In the genomic region with DNA sequence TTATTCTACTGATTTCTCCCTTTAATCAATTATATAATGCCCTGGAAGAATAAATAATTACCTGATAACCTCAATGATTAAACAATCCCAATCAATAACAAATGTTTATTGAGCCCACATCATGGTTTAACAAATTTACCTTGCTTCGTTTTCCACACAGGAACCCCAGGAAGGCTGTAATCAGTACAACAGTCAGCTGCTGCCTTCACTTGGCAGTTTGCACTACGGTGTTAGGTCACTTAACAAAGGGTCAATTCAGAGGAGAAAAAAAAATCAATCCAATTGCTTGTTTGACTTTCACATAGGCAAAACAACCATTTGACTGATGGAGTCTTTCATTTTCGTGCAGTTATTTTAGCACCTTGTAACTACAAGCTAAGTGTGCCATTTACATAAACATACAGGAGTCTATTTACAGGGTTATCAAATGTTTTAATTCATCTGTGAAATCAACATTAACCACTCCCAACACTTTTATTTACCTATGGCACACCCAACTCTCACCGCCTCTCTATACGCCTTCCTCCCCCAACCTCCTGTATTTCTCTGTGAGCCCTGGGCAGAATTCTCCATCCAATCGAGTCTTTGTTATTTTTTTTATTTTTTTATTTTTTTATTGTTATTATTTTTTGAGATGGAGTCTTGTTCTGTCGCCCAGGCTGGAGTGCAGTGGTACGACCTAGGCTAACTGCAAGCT, we compare ENCODE assay signal across 1 cellular context.
TF ChIP-seq lines count a peak whose summit lies in the region.

No MANE protein-coding gene starts in this region.

TF ChIP-seq in SK-N-SH, 30 proteins besides CTCF, POLR2A, EP300 and RAD21 (continued from another document):
- TF ChIP-seq, protein P1, sequence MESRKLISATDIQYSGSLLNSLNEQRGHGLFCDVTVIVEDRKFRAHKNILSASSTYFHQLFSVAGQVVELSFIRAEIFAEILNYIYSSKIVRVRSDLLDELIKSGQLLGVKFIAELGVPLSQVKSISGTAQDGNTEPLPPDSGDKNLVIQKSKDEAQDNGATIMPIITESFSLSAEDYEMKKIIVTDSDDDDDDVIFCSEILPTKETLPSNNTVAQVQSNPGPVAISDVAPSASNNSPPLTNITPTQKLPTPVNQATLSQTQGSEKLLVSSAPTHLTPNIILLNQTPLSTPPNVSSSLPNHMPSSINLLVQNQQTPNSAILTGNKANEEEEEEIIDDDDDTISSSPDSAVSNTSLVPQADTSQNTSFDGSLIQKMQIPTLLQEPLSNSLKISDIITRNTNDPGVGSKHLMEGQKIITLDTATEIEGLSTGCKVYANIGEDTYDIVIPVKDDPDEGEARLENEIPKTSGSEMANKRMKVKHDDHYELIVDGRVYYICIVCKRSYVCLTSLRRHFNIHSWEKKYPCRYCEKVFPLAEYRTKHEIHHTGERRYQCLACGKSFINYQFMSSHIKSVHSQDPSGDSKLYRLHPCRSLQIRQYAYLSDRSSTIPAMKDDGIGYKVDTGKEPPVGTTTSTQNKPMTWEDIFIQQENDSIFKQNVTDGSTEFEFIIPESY (IDR thresholded peaks at IDR 0.05; ENCODE audit: borderline replicate concordance, low read depth), result no peak
- TF ChIP-seq NRF1 (IDR thresholded peaks at IDR 0.05; ENCODE audit: low read depth, low read length) (no peak), MEF2A (IDR thresholded peaks at IDR 0.05; ENCODE audit: borderline replicate concordance, low read depth) (no peak), RXRA (IDR thresholded peaks at IDR 0.05; ENCODE audit: borderline replicate concordance, low read depth) (no peak)
- TF ChIP-seq, protein P2, sequence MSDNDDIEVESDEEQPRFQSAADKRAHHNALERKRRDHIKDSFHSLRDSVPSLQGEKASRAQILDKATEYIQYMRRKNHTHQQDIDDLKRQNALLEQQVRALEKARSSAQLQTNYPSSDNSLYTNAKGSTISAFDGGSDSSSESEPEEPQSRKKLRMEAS (IDR thresholded peaks at IDR 0.05; ENCODE audit: low read depth), result no peak
- TF ChIP-seq, protein P3, sequence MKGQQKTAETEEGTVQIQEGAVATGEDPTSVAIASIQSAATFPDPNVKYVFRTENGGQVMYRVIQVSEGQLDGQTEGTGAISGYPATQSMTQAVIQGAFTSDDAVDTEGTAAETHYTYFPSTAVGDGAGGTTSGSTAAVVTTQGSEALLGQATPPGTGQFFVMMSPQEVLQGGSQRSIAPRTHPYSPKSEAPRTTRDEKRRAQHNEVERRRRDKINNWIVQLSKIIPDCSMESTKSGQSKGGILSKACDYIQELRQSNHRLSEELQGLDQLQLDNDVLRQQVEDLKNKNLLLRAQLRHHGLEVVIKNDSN (IDR thresholded peaks at IDR 0.05; ENCODE audit: borderline replicate concordance, low read depth), result no peak
